In genomic region chr14:101150010-101150409, GRCh38 we compare ENCODE assay signal across 14 cellular contexts.
DNase-seq lines count a peak whose midpoint lies in the region; ATAC-seq lines count a peak whose summit lies in the region.
"Had no signal": no experiment of that assay in that cellular context is flagged by ENCODE, and none has a peak within 500 bp of the region (broad histone marks: within the 10 kb centered on the region; RNA-seq: fewer than 3 reads in every experiment).

No MANE protein-coding gene starts in this region.

- H3K9me3 Mint-ChIP-seq in activated CD4-positive, alpha-beta T cell treated with anti-CD3 and anti-CD28 coated beads, Interleukin-2, amount 10 ng/mL, durations not matched to agents 24 days and 14 days: peaks cover 4% of the 10 kb centered on the region
- peaks cover 14% of the 10 kb centered on the region for H3K9me3 Mint-ChIP-seq in activated CD4-positive, alpha-beta T cell treated with anti-CD3 and anti-CD28 coated beads for 36 hours (ENCODE audit: low read depth)

- CTCF ChIA-PET in activated CD4-positive, alpha-beta T cell treated with anti-CD3 and anti-CD28 coated beads for 36 hours (lab: Charles Lee): no interaction called here

- peak; percentile 31 for DNase-seq in activated CD4-positive, alpha-beta T cell treated with anti-CD3 and anti-CD28 coated beads, Interleukin-2, amount 10 ng/mL, durations not matched to agents 24 days and 14 days
- DNase-seq in activated CD4-positive, alpha-beta T cell treated with anti-CD3 and anti-CD28 coated beads for 36 hours: no peak
- peak; percentile 21 for DNase-seq in NCI-H345 treated with DMSO at 0.1 percent for 48 hours (lab: John Stamatoyannopoulos, UW; ENCODE audit: unreplicated experiment)
- peak; percentile 40 for DNase-seq in islet precursor cell
- no peak for DNase-seq in kidney glomerular epithelial cell (lab: John Stamatoyannopoulos, UW)
- no peak for DNase-seq in cerebellum (ENCODE audit: low spot score)
- no peak for DNase-seq in stimulated activated CD4-positive, alpha-beta T cell treated with anti-CD3 and anti-CD28 coated beads, Interleukin-2, amount 100 ng/mL, for 24 hours
- DNase-seq: Caco-2; CD8-positive, alpha-beta memory T cell; DND-41; GDM1; GOT3 had no signal

- H3K36me3 Mint-ChIP-seq in activated CD4-positive, alpha-beta T cell treated with anti-CD3 and anti-CD28 coated beads, Interleukin-2, amount 10 ng/mL, durations not matched to agents 24 days and 14 days (ENCODE audit: low read depth): no peaks in the 10 kb centered on the region
- H3K36me3 Mint-ChIP-seq in activated CD4-positive, alpha-beta T cell treated with anti-CD3 and anti-CD28 coated beads for 36 hours (ENCODE audit: low read depth): no peaks in the 10 kb centered on the region

- POLR2A ChIA-PET in activated CD4-positive, alpha-beta T cell treated with anti-CD3 and anti-CD28 coated beads for 36 hours (lab: Charles Lee): no interaction called here

- peaks cover 6% of the 10 kb centered on the region for H3K27me3 Mint-ChIP-seq in activated CD4-positive, alpha-beta T cell treated with anti-CD3 and anti-CD28 coated beads, Interleukin-2, amount 10 ng/mL, durations not matched to agents 24 days and 14 days
- peaks cover 6% of the 10 kb centered on the region for H3K27me3 Mint-ChIP-seq in activated CD4-positive, alpha-beta T cell treated with anti-CD3 and anti-CD28 coated beads for 36 hours

- intact Hi-C loops in activated CD4-positive, alpha-beta T cell treated with anti-CD3 and anti-CD28 coated beads, Interleukin-2, amount 10 ng/mL, durations not matched to agents 24 days and 14 days (cut with micrococcal nuclease): no loop called here
- intact Hi-C loops in activated CD4-positive, alpha-beta T cell treated with anti-CD3 and anti-CD28 coated beads for 36 hours (cut with DNase I, micrococcal nuclease): no loop called here

- H3K27ac Mint-ChIP-seq in activated CD4-positive, alpha-beta T cell treated with anti-CD3 and anti-CD28 coated beads, Interleukin-2, amount 10 ng/mL, durations not matched to agents 24 days and 14 days: no peak overlapping the region
- no peak overlapping the region for H3K27ac Mint-ChIP-seq in activated CD4-positive, alpha-beta T cell treated with anti-CD3 and anti-CD28 coated beads for 36 hours
- H3K27ac Mint-ChIP-seq: B cell; CD8-positive, alpha-beta memory T cell had no signal

- no peak overlapping the region for H3K4me3 Mint-ChIP-seq in activated CD4-positive, alpha-beta T cell treated with anti-CD3 and anti-CD28 coated beads, Interleukin-2, amount 10 ng/mL, durations not matched to agents 24 days and 14 days
- no peak overlapping the region for H3K4me3 Mint-ChIP-seq in activated CD4-positive, alpha-beta T cell treated with anti-CD3 and anti-CD28 coated beads for 36 hours
- H3K4me3 Mint-ChIP-seq: B cell; CD8-positive, alpha-beta memory T cell had no signal

- no peaks in the 10 kb centered on the region for H3K4me1 Mint-ChIP-seq in activated CD4-positive, alpha-beta T cell treated with anti-CD3 and anti-CD28 coated beads, Interleukin-2, amount 10 ng/mL, durations not matched to agents 24 days and 14 days
- peaks cover 2% of the 10 kb centered on the region for H3K4me1 Mint-ChIP-seq in activated CD4-positive, alpha-beta T cell treated with anti-CD3 and anti-CD28 coated beads for 36 hours
- H3K4me1 Mint-ChIP-seq: B cell; CD8-positive, alpha-beta memory T cell had no signal

- ATAC-seq in activated CD4-positive, alpha-beta T cell treated with anti-CD3 and anti-CD28 coated beads for 36 hours: no peak
- ATAC-seq: HepG2 had no signal

Comparison
In these comparisons a context has a peak if more than half of its experiments do, and no peak if none do; other contexts are left out.
1. DNase-seq: peak in activated CD4-positive, alpha-beta T cell treated with anti-CD3 and anti-CD28 coated beads, Interleukin-2, amount 10 ng/mL, durations not matched to agents 24 days and 14 days (single experiment), NCI-H345 treated with DMSO at 0.1 percent for 48 hours (single experiment) and islet precursor cell (single experiment); none in activated CD4-positive, alpha-beta T cell treated with anti-CD3 and anti-CD28 coated beads for 36 hours (single experiment), kidney glomerular epithelial cell (single experiment), cerebellum (single experiment) and stimulated activated CD4-positive, alpha-beta T cell treated with anti-CD3 and anti-CD28 coated beads, Interleukin-2, amount 100 ng/mL, for 24 hours (0 of 2).